In the genomic region with DNA sequence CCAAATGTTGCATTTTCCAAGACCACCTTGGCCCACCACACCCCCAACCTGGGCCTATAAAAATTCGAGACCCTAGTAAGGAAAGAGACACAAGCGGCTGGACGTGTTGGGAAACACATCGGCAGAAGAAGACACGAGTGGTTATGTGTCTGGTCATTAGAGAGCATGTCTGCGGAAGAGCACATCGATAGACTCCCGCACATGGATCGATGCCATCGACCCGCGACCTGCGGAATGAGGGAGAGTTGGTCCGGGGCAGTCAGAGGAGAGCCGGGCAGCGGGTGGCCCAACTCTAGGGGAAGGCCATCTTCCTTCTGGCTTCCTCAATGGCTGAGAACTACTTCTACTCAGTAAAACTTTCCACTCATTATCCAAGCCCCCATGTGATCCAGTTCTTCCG, we compare ENCODE assay signal across 30 cellular contexts.
"Had no signal": no experiment of that assay in that cellular context is flagged by ENCODE, and none has a peak within 500 bp of the region (broad histone marks: within the 10 kb centered on the region; RNA-seq: fewer than 3 reads in every experiment).

No MANE protein-coding gene starts in this region.

- H3K27ac Mint-ChIP-seq: dendritic cell treated with granulocyte-macrophage colony-stimulating factor and Interleukin-4, amounts not matched to agents 40 ng/mL and 50 ng/mL, for 4 days; memory B cell; stimulated activated effector memory CD8-positive, alpha-beta T cell treated with anti-CD3 and anti-CD28 coated beads, Interleukin-12 subunit alpha, Interleukin-12 subunit beta, amount 100 ng/mL, for 72 hours; type B pancreatic cell had no signal

- FAIRE-seq: colon, endothelial cell of umbilical vein, kidney had no signal

- H3K9me3 Mint-ChIP-seq: memory B cell; mesothelial cell of epicardium; naive B cell; natural killer cell treated with Interleukin-12 subunit alpha and Interleukin-12 subunit beta and Interleukin-15 and Interleukin-18, amount 100 ng/mL, for 72 hours; neural crest cell; stimulated activated effector memory CD8-positive, alpha-beta T cell treated with anti-CD3 and anti-CD28 coated beads, Interleukin-12 subunit alpha, Interleukin-12 subunit beta, amount 100 ng/mL, for 72 hours; type B pancreatic cell had no signal

- H3K27me3 Mint-ChIP-seq: memory B cell, naive B cell, type B pancreatic cell had no signal

- H3K4me3 ChIP-seq: esophagus muscularis mucosa, gastroesophageal sphincter, heart left ventricle, hepatocyte, lung, mucosa of descending colon, prostate gland, right atrium auricular region, smooth muscle cell, stomach, tibial artery had no signal

- H3K9me3 ChIP-seq: esophagus muscularis mucosa, gastroesophageal sphincter, heart left ventricle, mucosa of descending colon, prostate gland, right atrium auricular region, stomach, tibial artery had no signal

- H3K27ac ChIP-seq: esophagus muscularis mucosa, foreskin keratinocyte, gastroesophageal sphincter, heart left ventricle, hepatocyte, prostate gland, right atrium auricular region, stomach, tibial artery had no signal

- DNase-seq: effector CD8-positive, alpha-beta T cell; foreskin keratinocyte; heart left ventricle; kidney; mucosa of descending colon; naive B cell; stimulated activated CD4-positive, alpha-beta T cell treated with anti-CD3 and anti-CD28 coated beads, Interleukin-12 subunit alpha, Interleukin-12 subunit beta, amount 100 ng/mL, for 4 hours; stimulated activated CD4-positive, alpha-beta T cell treated with anti-CD3 and anti-CD28 coated beads, Interleukin-2, amount 100 ng/mL, for 24 hours; stimulated activated CD4-positive, alpha-beta T cell treated with anti-CD3 and anti-CD28 coated beads, Interleukin-4, amount 100 ng/mL, for 24 hours; stimulated activated naive CD4-positive, alpha-beta T cell treated with Interleukin-2 at 50 U/mL for 16 hours; stomach; tibial artery had no signal

- H3K27me3 ChIP-seq: esophagus muscularis mucosa, foreskin keratinocyte, gastroesophageal sphincter, heart left ventricle, hepatocyte, right atrium auricular region, stomach, tibial artery had no signal

- H3K36me3 Mint-ChIP-seq: memory B cell; mesothelial cell of epicardium; naive B cell; natural killer cell treated with Interleukin-12 subunit alpha and Interleukin-12 subunit beta and Interleukin-15 and Interleukin-18, amount 100 ng/mL, for 72 hours; stimulated activated effector memory CD8-positive, alpha-beta T cell treated with anti-CD3 and anti-CD28 coated beads, Interleukin-12 subunit alpha, Interleukin-12 subunit beta, amount 100 ng/mL, for 72 hours; type B pancreatic cell had no signal

- H3K4me3 Mint-ChIP-seq: dendritic cell treated with granulocyte-macrophage colony-stimulating factor and Interleukin-4, amounts not matched to agents 40 ng/mL and 50 ng/mL, for 4 days; memory B cell; mesothelial cell of epicardium; naive B cell; natural killer cell treated with Interleukin-12 subunit alpha and Interleukin-12 subunit beta and Interleukin-15 and Interleukin-18, amount 100 ng/mL, for 72 hours; neural crest cell; stimulated activated effector memory CD8-positive, alpha-beta T cell treated with anti-CD3 and anti-CD28 coated beads, Interleukin-12 subunit alpha, Interleukin-12 subunit beta, amount 100 ng/mL, for 72 hours; type B pancreatic cell had no signal

- ATAC-seq: foreskin keratinocyte; gastroesophageal sphincter; heart left ventricle; left lobe of liver; mucosa of descending colon; natural killer cell treated with Interleukin-12 subunit alpha and Interleukin-12 subunit beta and Interleukin-15 and Interleukin-18, amount 100 ng/mL, for 72 hours; sciatic nerve; stimulated activated effector memory CD8-positive, alpha-beta T cell treated with anti-CD3 and anti-CD28 coated beads, Interleukin-12 subunit alpha, Interleukin-12 subunit beta, amount 100 ng/mL, for 72 hours had no signal

- H3K36me3 ChIP-seq: esophagus muscularis mucosa, gastroesophageal sphincter, heart left ventricle, prostate gland, right atrium auricular region, stomach, tibial artery had no signal

- H3K4me1 ChIP-seq: prostate gland had no signal

- H3K4me2 ChIP-seq: hepatocyte, smooth muscle cell had no signal

- H2AFZ ChIP-seq: hepatocyte had no signal
